Comparison of ENCODE assay signal across 2 cellular contexts in the genomic region with DNA sequence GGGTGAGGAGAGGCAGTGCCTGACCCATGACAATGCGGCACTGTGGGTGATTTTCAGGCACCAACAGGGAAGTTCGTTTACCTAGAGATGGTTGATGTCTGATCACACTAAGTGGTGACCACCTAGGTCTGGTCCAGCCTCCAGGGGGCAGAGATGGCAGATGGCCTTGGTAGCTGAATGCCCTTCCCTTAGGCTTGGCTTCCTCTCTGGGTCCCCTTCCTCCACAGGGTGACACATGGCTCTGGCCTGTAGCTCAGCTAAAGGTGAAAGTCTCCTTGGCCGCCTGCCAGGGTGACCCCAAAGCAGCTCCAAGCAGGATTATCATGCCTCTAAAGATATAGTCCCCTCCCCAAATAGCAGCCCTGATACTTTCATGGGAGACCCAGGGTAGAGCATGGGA.
TF ChIP-seq lines count a peak whose summit lies in the region.

No MANE protein-coding gene starts in this region.

TF ChIP-seq in HCT116, 20 proteins besides CTCF, POLR2A, EP300 and RAD21:
- TF ChIP-seq ELF1 (IDR thresholded peaks at IDR 0.05; ENCODE audit: borderline replicate concordance, low read depth): no peak
- no peak for TF ChIP-seq JUND (IDR thresholded peaks at IDR 0.05)
- TF ChIP-seq, protein P1, sequence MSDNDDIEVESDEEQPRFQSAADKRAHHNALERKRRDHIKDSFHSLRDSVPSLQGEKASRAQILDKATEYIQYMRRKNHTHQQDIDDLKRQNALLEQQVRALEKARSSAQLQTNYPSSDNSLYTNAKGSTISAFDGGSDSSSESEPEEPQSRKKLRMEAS (IDR thresholded peaks at IDR 0.05): no peak
- TF ChIP-seq, protein P2, sequence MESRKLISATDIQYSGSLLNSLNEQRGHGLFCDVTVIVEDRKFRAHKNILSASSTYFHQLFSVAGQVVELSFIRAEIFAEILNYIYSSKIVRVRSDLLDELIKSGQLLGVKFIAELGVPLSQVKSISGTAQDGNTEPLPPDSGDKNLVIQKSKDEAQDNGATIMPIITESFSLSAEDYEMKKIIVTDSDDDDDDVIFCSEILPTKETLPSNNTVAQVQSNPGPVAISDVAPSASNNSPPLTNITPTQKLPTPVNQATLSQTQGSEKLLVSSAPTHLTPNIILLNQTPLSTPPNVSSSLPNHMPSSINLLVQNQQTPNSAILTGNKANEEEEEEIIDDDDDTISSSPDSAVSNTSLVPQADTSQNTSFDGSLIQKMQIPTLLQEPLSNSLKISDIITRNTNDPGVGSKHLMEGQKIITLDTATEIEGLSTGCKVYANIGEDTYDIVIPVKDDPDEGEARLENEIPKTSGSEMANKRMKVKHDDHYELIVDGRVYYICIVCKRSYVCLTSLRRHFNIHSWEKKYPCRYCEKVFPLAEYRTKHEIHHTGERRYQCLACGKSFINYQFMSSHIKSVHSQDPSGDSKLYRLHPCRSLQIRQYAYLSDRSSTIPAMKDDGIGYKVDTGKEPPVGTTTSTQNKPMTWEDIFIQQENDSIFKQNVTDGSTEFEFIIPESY (IDR thresholded peaks at IDR 0.05; ENCODE audit: extremely low read depth, insufficient replicate concordance, low read length): no peak
- no peak for TF ChIP-seq CBX3 (IDR thresholded peaks at IDR 0.05; ENCODE audit: low read depth)
- TF ChIP-seq, protein P3, sequence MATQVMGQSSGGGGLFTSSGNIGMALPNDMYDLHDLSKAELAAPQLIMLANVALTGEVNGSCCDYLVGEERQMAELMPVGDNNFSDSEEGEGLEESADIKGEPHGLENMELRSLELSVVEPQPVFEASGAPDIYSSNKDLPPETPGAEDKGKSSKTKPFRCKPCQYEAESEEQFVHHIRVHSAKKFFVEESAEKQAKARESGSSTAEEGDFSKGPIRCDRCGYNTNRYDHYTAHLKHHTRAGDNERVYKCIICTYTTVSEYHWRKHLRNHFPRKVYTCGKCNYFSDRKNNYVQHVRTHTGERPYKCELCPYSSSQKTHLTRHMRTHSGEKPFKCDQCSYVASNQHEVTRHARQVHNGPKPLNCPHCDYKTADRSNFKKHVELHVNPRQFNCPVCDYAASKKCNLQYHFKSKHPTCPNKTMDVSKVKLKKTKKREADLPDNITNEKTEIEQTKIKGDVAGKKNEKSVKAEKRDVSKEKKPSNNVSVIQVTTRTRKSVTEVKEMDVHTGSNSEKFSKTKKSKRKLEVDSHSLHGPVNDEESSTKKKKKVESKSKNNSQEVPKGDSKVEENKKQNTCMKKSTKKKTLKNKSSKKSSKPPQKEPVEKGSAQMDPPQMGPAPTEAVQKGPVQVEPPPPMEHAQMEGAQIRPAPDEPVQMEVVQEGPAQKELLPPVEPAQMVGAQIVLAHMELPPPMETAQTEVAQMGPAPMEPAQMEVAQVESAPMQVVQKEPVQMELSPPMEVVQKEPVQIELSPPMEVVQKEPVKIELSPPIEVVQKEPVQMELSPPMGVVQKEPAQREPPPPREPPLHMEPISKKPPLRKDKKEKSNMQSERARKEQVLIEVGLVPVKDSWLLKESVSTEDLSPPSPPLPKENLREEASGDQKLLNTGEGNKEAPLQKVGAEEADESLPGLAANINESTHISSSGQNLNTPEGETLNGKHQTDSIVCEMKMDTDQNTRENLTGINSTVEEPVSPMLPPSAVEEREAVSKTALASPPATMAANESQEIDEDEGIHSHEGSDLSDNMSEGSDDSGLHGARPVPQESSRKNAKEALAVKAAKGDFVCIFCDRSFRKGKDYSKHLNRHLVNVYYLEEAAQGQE (IDR thresholded peaks at IDR 0.05; ENCODE audit: low read depth): no peak
- no peak for TF ChIP-seq EZH2 (IDR thresholded peaks at IDR 0.05)
- TF ChIP-seq POLR2AphosphoS5 (IDR thresholded peaks at IDR 0.05; ENCODE audit: low read depth, low read length): no peak
- no peak for TF ChIP-seq SP1 (IDR thresholded peaks at IDR 0.05; ENCODE audit: low read depth)
- no peak for TF ChIP-seq EGR1 (IDR thresholded peaks at IDR 0.05; ENCODE audit: low read depth)
- TF ChIP-seq ZFX (IDR thresholded peaks at IDR 0.05): no peak
- TF ChIP-seq YY1 (IDR thresholded peaks at IDR 0.05; ENCODE audit: extremely low read depth, insufficient replicate concordance, low read depth, low read length): no peak
- no peak for TF ChIP-seq EZH2phosphoT487 (IDR thresholded peaks at IDR 0.05; ENCODE audit: borderline replicate concordance)
- no peak for TF ChIP-seq ZNF274 (IDR thresholded peaks at IDR 0.05; ENCODE audit: low read depth, low read length)
- no peak for TF ChIP-seq CEBPB (IDR thresholded peaks at IDR 0.05; ENCODE audit: low read depth)
- no peak for TF ChIP-seq ATF3 (IDR thresholded peaks at IDR 0.05)
- TF ChIP-seq SIN3A (IDR thresholded peaks at IDR 0.05; ENCODE audit: low read depth): no peak
- no peak for TF ChIP-seq TCF7L2 (IDR thresholded peaks at IDR 0.05; ENCODE audit: borderline replicate concordance, extremely low read depth, insufficient read depth, insufficient read length)

TF ChIP-seq in WTC11, 78 proteins besides CTCF, POLR2A, EP300 and RAD21:
- no peak for TF ChIP-seq ZNF219 (CRISPR knock-in tag; IDR thresholded peaks at IDR 0.05; ENCODE audit: borderline replicate concordance)
- no peak for TF ChIP-seq ZNF263 (CRISPR knock-in tag; IDR thresholded peaks at IDR 0.05; ENCODE audit: low read depth)
- no peak for TF ChIP-seq RELA (CRISPR knock-in tag; IDR thresholded peaks at IDR 0.05; ENCODE audit: borderline replicate concordance)
- TF ChIP-seq, protein P4, sequence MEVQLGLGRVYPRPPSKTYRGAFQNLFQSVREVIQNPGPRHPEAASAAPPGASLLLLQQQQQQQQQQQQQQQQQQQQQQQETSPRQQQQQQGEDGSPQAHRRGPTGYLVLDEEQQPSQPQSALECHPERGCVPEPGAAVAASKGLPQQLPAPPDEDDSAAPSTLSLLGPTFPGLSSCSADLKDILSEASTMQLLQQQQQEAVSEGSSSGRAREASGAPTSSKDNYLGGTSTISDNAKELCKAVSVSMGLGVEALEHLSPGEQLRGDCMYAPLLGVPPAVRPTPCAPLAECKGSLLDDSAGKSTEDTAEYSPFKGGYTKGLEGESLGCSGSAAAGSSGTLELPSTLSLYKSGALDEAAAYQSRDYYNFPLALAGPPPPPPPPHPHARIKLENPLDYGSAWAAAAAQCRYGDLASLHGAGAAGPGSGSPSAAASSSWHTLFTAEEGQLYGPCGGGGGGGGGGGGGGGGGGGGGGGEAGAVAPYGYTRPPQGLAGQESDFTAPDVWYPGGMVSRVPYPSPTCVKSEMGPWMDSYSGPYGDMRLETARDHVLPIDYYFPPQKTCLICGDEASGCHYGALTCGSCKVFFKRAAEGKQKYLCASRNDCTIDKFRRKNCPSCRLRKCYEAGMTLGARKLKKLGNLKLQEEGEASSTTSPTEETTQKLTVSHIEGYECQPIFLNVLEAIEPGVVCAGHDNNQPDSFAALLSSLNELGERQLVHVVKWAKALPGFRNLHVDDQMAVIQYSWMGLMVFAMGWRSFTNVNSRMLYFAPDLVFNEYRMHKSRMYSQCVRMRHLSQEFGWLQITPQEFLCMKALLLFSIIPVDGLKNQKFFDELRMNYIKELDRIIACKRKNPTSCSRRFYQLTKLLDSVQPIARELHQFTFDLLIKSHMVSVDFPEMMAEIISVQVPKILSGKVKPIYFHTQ (CRISPR knock-in tag; IDR thresholded peaks at IDR 0.05): no peak
- TF ChIP-seq NR2C2 (CRISPR knock-in tag; IDR thresholded peaks at IDR 0.05): no peak
- TF ChIP-seq, protein P5, sequence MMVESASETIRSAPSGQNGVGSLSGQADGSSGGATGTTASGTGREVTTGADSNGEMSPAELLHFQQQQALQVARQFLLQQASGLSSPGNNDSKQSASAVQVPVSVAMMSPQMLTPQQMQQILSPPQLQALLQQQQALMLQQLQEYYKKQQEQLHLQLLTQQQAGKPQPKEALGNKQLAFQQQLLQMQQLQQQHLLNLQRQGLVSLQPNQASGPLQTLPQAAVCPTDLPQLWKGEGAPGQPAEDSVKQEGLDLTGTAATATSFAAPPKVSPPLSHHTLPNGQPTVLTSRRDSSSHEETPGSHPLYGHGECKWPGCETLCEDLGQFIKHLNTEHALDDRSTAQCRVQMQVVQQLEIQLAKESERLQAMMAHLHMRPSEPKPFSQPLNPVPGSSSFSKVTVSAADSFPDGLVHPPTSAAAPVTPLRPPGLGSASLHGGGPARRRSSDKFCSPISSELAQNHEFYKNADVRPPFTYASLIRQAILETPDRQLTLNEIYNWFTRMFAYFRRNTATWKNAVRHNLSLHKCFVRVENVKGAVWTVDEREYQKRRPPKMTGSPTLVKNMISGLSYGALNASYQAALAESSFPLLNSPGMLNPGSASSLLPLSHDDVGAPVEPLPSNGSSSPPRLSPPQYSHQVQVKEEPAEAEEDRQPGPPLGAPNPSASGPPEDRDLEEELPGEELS (CRISPR knock-in tag; IDR thresholded peaks at IDR 0.05): no peak
- TF ChIP-seq, protein P1 (CRISPR knock-in tag; IDR thresholded peaks at IDR 0.05): no peak
- TF ChIP-seq ATF3 (CRISPR knock-in tag; conservative IDR thresholded peaks at IDR 0.05): no peak
- TF ChIP-seq AFF4 (CRISPR knock-in tag; IDR thresholded peaks at IDR 0.05; ENCODE audit: borderline replicate concordance): no peak
- TF ChIP-seq, protein P6, sequence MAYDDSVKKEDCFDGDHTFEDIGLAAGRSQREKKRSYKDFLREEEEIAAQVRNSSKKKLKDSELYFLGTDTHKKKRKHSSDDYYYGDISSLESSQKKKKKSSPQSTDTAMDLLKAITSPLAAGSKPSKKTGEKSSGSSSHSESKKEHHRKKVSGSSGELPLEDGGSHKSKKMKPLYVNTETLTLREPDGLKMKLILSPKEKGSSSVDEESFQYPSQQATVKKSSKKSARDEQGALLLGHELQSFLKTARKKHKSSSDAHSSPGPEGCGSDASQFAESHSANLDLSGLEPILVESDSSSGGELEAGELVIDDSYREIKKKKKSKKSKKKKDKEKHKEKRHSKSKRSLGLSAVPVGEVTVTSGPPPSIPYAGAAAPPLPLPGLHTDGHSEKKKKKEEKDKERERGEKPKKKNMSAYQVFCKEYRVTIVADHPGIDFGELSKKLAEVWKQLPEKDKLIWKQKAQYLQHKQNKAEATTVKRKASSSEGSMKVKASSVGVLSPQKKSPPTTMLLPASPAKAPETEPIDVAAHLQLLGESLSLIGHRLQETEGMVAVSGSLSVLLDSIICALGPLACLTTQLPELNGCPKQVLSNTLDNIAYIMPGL (CRISPR knock-in tag; IDR thresholded peaks at IDR 0.05): no peak
- no peak for TF ChIP-seq NFATC4 (CRISPR knock-in tag; IDR thresholded peaks at IDR 0.05)
- TF ChIP-seq ZNF317 (CRISPR knock-in tag; IDR thresholded peaks at IDR 0.05; ENCODE audit: borderline replicate concordance, low read depth): no peak
